Comparison of ENCODE assay signal across 13 cellular contexts in the genomic region with DNA sequence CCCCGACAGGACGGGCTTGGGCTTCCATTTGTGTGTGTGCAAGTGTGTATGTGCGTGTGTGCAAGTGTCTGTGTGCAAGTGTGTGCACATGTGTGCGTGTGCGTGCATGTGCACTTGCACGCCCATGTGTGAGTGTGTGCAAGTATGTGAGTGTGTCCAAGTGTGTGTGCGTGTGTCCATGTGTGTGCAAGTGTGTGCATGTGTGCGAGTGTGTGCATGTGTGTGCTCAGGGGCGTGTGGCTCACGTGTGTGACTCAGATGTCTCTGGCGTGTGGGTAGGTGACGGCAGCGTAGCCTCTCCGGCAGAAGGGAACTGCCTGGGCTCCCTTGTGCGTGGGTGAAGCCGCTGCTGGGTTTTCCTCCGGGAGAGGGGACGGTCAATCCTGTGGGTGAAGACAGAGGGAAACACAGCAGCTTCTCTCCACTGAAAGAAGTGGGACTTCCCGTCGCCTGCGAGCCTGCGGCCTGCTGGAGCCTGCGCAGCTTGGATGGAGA. TPM values are rescaled to one million over a fixed set of nuclear protein-coding genes. Genes with fewer than 3 reads are reported as not detected.
DNase-seq lines count a peak whose midpoint lies in the region; ATAC-seq and TF ChIP-seq lines count a peak whose summit lies in the region.
"Had no signal": no experiment of that assay in that cellular context is flagged by ENCODE, and none has a peak within 500 bp of the region (broad histone marks: within the 10 kb centered on the region; RNA-seq: fewer than 3 reads in every experiment).

No MANE protein-coding gene starts in this region.

- DNase-seq in H7 (no peak), NCI-H69 (lab: John Stamatoyannopoulos, UW) (no peak), NCI-H1417 (lab: John Stamatoyannopoulos, UW) (no peak), colonic mucosa (no peak)
- no peak for DNase-seq in naive thymus-derived CD8-positive, alpha-beta T cell
- DNase-seq: caudate nucleus; NCI-H146; stimulated activated CD4-positive, alpha-beta T cell treated with anti-CD3 and anti-CD28 coated beads, Interleukin-4, amount 100 ng/mL, for 24 hours; thyroid gland had no signal

- intact Hi-C loops in colonic mucosa (cut with DNase I): no loop called here

- POLR2A ChIA-PET in naive thymus-derived CD8-positive, alpha-beta T cell (lab: Charles Lee): interaction anchor here (0.6 to 2.0 kb wide), 7 partner anchors 14 to 897 kb away, joined by 3 to 6 read pairs (median 4); partner anchors contain the start of genes FUS and PYCARD

- peak overlapping the region in 7 of 10 experiments; percentile 29 to 67 (median 59); a peak in 7 of 20 replicates for H3K4me3 ChIP-seq in BLaER1 treated with 17β-estradiol and CSF1 and Interleukin-3, amounts not matched to agents 10 nM and 100 nM
- H3K4me3 ChIP-seq in H7 (ENCODE audit: insufficient read depth, low read depth, low read length): peak overlapping the region; percentile 35; the same call in 1 of the 2 replicates
- H3K4me3 ChIP-seq in colonic mucosa: no peak overlapping the region
- H3K4me3 ChIP-seq: thyroid gland had no signal

- peak overlapping the region in 5 of 11 experiments; percentile 47 to 77 (median 72); a peak in 5 of 22 replicates for H3K9ac ChIP-seq in BLaER1 treated with 17β-estradiol and CSF1 and Interleukin-3, amounts not matched to agents 10 nM and 100 nM
- no peak overlapping the region for H3K9ac ChIP-seq in colonic mucosa (ENCODE audit: low read depth in 2 of 2, low read length in 2 of 2)

- peak overlapping the region; percentile 6 to 69 (median 66) for H3K4me3 Mint-ChIP-seq in brain
- H3K4me3 Mint-ChIP-seq in naive thymus-derived CD8-positive, alpha-beta T cell: peak overlapping the region; percentile 80 to 94 (median 88)

- no peak overlapping the region for H3K27ac Mint-ChIP-seq in brain
- H3K27ac Mint-ChIP-seq in naive thymus-derived CD8-positive, alpha-beta T cell: peak overlapping the region in 9 of 10 donors; percentile 53 to 95 (median 87)

- peaks cover 6% of the 10 kb centered on the region for H3K4me1 Mint-ChIP-seq in brain
- H3K4me1 Mint-ChIP-seq in naive thymus-derived CD8-positive, alpha-beta T cell: peaks cover 24 to 54% (median 37%) of the 10 kb centered on the region in 4 donors

- H3K4me1 ChIP-seq in BLaER1 treated with 17β-estradiol and CSF1 and Interleukin-3, amounts not matched to agents 10 nM and 100 nM: peaks cover 0 to 32% (median 19%) of the 10 kb centered on the region in 10 experiments; a peak in 13 of 20 replicates
- no peaks in the 10 kb centered on the region for H3K4me1 ChIP-seq in colonic mucosa
- H3K4me1 ChIP-seq: pancreas had no signal

- peaks cover 4% of the 10 kb centered on the region for H3K36me3 Mint-ChIP-seq in brain
- H3K36me3 Mint-ChIP-seq in naive thymus-derived CD8-positive, alpha-beta T cell: no peaks in the 10 kb centered on the region

- H3K27me3 ChIP-seq in BLaER1 treated with 17β-estradiol and CSF1 and Interleukin-3, amounts not matched to agents 10 nM and 100 nM: peaks cover 0 to 3% (median 0%) of the 10 kb centered on the region in 11 experiments; a peak in 3 of 22 replicates
- H3K27me3 ChIP-seq in H7 (ENCODE audit: control insufficient read depth, insufficient read depth, low read length) (peaks cover 32% of the 10 kb centered on the region), colonic mucosa (peaks cover 8% of the 10 kb centered on the region)
- H3K27me3 ChIP-seq: thyroid gland had no signal

- peaks cover 0 to 10% (median under 1%) of the 10 kb centered on the region in 11 experiments; a peak in 7 of 22 replicates for H3K9me3 ChIP-seq in BLaER1 treated with 17β-estradiol and CSF1 and Interleukin-3, amounts not matched to agents 10 nM and 100 nM (replicated peaks in 1 of 11)
- no peaks in the 10 kb centered on the region for H3K9me3 ChIP-seq in colonic mucosa
- H3K9me3 ChIP-seq: pancreas, thyroid gland had no signal

- no peak for TF ChIP-seq CTCF in brain (conservative IDR thresholded peaks at IDR 0.05)
- TF ChIP-seq CTCF in colonic mucosa (IDR thresholded peaks at IDR 0.05): no peak

- H3K27ac ChIP-seq in BLaER1 treated with 17β-estradiol and CSF1 and Interleukin-3, amounts not matched to agents 10 nM and 100 nM: no peak overlapping the region
- H3K27ac ChIP-seq in colonic mucosa: no peak overlapping the region
- H3K27ac ChIP-seq: pancreas, thyroid gland had no signal

- ATAC-seq in naive thymus-derived CD8-positive, alpha-beta T cell: no peak
- ATAC-seq in GM21447 (IDR thresholded peaks at IDR 0.05; ENCODE audit: unreplicated experiment): no peak

- peak overlapping the region; percentile 55 to 85 (median 78); a peak in 18 of 22 replicates for H3K4me2 ChIP-seq in BLaER1 treated with 17β-estradiol and CSF1 and Interleukin-3, amounts not matched to agents 10 nM and 100 nM

- H3K27me3 Mint-ChIP-seq in brain: peaks cover 70% of the 10 kb centered on the region
- H3K27me3 Mint-ChIP-seq in naive thymus-derived CD8-positive, alpha-beta T cell: no peaks in the 10 kb centered on the region

- H4K20me1 ChIP-seq in BLaER1 treated with 17β-estradiol and CSF1 and Interleukin-3, amounts not matched to agents 10 nM and 100 nM: peaks cover 0 to 11% (median 0%) of the 10 kb centered on the region in 11 experiments; a peak in 2 of 22 replicates

- peaks cover 2 to 11% (median 8%) of the 10 kb centered on the region in 5 experiments for H3K9me3 Mint-ChIP-seq in brain
- no peaks in the 10 kb centered on the region for H3K9me3 Mint-ChIP-seq in naive thymus-derived CD8-positive, alpha-beta T cell

- peaks cover 0 to 58% (median 0%) of the 10 kb centered on the region in 11 experiments; a peak in 9 of 22 replicates for H3K36me3 ChIP-seq in BLaER1 treated with 17β-estradiol and CSF1 and Interleukin-3, amounts not matched to agents 10 nM and 100 nM
- no peaks in the 10 kb centered on the region for H3K36me3 ChIP-seq in H7 (replicated peaks; ENCODE audit: control insufficient read depth, insufficient read depth, low read length)
- H3K36me3 ChIP-seq in colonic mucosa: no peaks in the 10 kb centered on the region
- H3K36me3 ChIP-seq: pancreas, thyroid gland had no signal

RNA-seq across cellular contexts. Expression of gene ITGAX, which starts 23.1 kb away (rescaled TPM):
- total RNA-seq in H7 (2014; rRNA removed; shearing (Covaris generic)): 0.26 and 0.80 TPM in 2 replicates
- 0.95 TPM for polyA plus RNA-seq in brain (ENCODE audit: insufficient read depth, low read depth, low replicate concordance)
- under 1 TPM; 0.80 to 0.88 TPM for total RNA-seq in naive thymus-derived CD8-positive, alpha-beta T cell
- polyA plus RNA-seq in naive thymus-derived CD8-positive, alpha-beta T cell: 1 to 10 TPM in 1 of 3 donors, under 1 TPM in 2; 0.03 to 1.1 (median 0.06) TPM
- total RNA-seq in colonic mucosa: 1 to 10 TPM; 1.4 to 5.9 TPM

Comparison
In these comparisons a context has a peak if more than half of its experiments do, and no peak if none do; other contexts are left out.
1. H3K27ac Mint-ChIP-seq: peak in naive thymus-derived CD8-positive, alpha-beta T cell (9 of 10); none in brain (0 of 5).